In genomic region chr12:54411398-54412241, GRCh38 we compare ENCODE assay signal across 1 cellular context.
TF ChIP-seq lines count a peak whose summit lies in the region.

No MANE protein-coding gene starts in this region.

TF ChIP-seq in SK-N-SH treated with all-trans-retinoic acid at 6 μM for 48 hours, 23 proteins besides CTCF, POLR2A, EP300 and RAD21 (continued from another document):
- TF ChIP-seq ZFP30 (CRISPR knock-in tag; IDR thresholded peaks at IDR 0.05) (no peak), PPARA (CRISPR knock-in tag; IDR thresholded peaks at IDR 0.05; ENCODE audit: borderline replicate concordance) (no peak)
